ENCODE assay signal across 9 cellular contexts in the genomic region with DNA sequence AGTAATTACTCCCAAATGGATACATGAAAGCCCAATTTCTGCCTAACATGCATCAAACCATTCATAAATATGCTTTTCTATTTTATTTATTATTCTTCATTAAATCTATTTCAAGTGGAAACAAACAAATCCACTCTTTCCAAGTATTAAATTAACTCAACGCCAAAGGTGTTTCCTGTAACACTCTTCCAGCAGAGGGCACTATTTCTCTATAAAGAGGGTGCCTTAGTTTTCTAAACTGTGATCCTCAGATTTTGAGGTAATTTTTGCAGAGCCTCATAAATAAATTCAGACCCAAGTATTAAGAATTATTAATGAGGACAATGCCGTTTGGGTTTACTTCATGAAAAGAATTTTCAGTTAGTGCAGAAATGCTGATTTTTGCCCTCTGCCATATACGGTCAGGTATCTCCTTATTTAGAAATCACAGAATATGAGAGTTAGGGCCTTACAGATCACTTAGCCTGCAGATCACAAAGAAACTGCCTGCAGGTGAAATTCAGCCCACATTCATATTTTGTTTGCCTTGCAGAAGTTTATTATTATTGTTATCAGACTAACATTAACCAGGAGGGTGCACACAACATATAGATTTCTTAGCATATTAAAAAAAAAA. TPM values are rescaled to one million over a fixed set of nuclear protein-coding genes. Genes with fewer than 3 reads are reported as not detected.
DNase-seq lines count a peak whose midpoint lies in the region; ATAC-seq, FAIRE-seq and TF ChIP-seq lines count a peak whose summit lies in the region.
"Had no signal": no experiment of that assay in that cellular context is flagged by ENCODE, and none has a peak within 500 bp of the region (broad histone marks: within the 10 kb centered on the region; RNA-seq: fewer than 3 reads in every experiment).

No MANE protein-coding gene starts in this region.

- TF ChIP-seq CTCF in K562 (IDR thresholded peaks at IDR 0.05 in 2 of 3, conservative IDR thresholded peaks at IDR 0.05 in 1 of 3; ENCODE audit: insufficient read depth in 2 of 3, low read depth in 1 of 3, low read length in 3 of 3) (peak; percentile 63 to 93 (median 64); a peak in 5 of 6 replicates), thyroid gland (IDR thresholded peaks at IDR 0.05) (peak; percentile 56 to 88 (median 78))

- in situ Hi-C loops in K562 (cut with MboI): loop anchor here (10.0 to 25.0 kb wide), 3 partner anchors 965 to 1197 kb away; a partner anchor contains a TSS

- peaks cover 0 to 3% (median 0%) of the 10 kb centered on the region in 3 donors for H3K36me3 Mint-ChIP-seq in immature natural killer cell

- no peaks in the 10 kb centered on the region for H3K9me3 Mint-ChIP-seq in immature natural killer cell

- whole genome bisulfite sequencing in K562 (ENCODE audit: insufficient coverage, low coverage, missing lambda C conversion rate): 26% methylated on average over 3 of the region's 3 CpGs
- 25 to 27% methylated on average over 3 of the region's 3 CpGs for WGBS in thyroid gland, 2 donors

- POLR2A ChIA-PET in K562 (lab: Yijun Ruan, JAX): no interaction called here

- BruUV-seq in K562 (replicated peaks; lab: Mats Ljungman, UMichigan): no TSS peak

- CTCF ChIA-PET in K562 (lab: Yijun Ruan, JAX; ENCODE audit: low intra/inter-chr PET ratio): interaction anchor here (0.6 to 3.0 kb wide), 9 partner anchors 28 to 1768 kb away, joined by 3 to 20 read pairs (median 3); no protein-coding TSS in a partner anchor

- peaks cover 2 to 3% (median 3%) of the 10 kb centered on the region in 3 donors for H3K27me3 Mint-ChIP-seq in immature natural killer cell (ENCODE audit: low read depth in 3 of 3)

- H3K36me3 ChIP-seq in K562 (ENCODE audit: control insufficient read depth, insufficient read depth, low read length) (no peaks in the 10 kb centered on the region), thyroid gland (no peaks in the 10 kb centered on the region)

- H3K9me3 ChIP-seq in K562 (replicated peaks; ENCODE audit: control insufficient read depth, insufficient read depth, low read depth, low read length): no peaks in the 10 kb centered on the region
- H3K9me3 ChIP-seq in thyroid gland: no peaks in the 10 kb centered on the region

- no peak overlapping the region for H3K27ac Mint-ChIP-seq in immature natural killer cell

- H3K4me2 ChIP-seq in K562 (ENCODE audit: insufficient read depth, low read length): no peak overlapping the region

- intact Hi-C loops in K562 (cut with micrococcal nuclease): loop anchor here (1.0 to 5.0 kb wide), 6 partner anchors 29 to 1019 kb away; a partner anchor contains a TSS
- intact Hi-C loops in thyroid gland (cut with DNase I): loop anchor here (2.0 to 10.0 kb wide), 3 partner anchors 29 to 1017 kb away; no protein-coding TSS in a partner anchor

- TF ChIP-seq RAD21 in K562 (CRISPR knock-in tag; conservative IDR thresholded peaks at IDR 0.05 in 1 of 2, IDR thresholded peaks at IDR 0.05 in 1 of 2): peak; percentile 98

- H3K27ac ChIP-seq in K562 (ENCODE audit: extremely low read depth, low read depth, low read length): no peak overlapping the region
- no peak overlapping the region for H3K27ac ChIP-seq in thyroid gland
- H3K27ac ChIP-seq: skin epidermis had no signal

- peak; percentile 37 for FAIRE-seq in K562 (lab: Jason Lieb, UNC)

- DNase-seq in D341Med (ENCODE audit: low spot score) (peak; percentile 39), HS-5 (ENCODE audit: low read depth) (peak; percentile 45), NCI-H748 (lab: John Stamatoyannopoulos, UW; ENCODE audit: unreplicated experiment) (peak; percentile 74), K562 (ENCODE audit: extremely low read depth in 1 of 4, low spot score in 3 of 4) (peak; percentile 44 to 69 (median 58)), immature natural killer cell (peak; percentile 60 to 69 (median 64)), thyroid gland (no peak), activated gamma-delta T cell treated with Interleukin-2 at 50 U/mL for 16 hours (no peak)
- DNase-seq in stimulated activated naive CD8-positive, alpha-beta T cell treated with anti-CD3 and anti-CD28 coated beads, Interleukin-15, Interleukin-2, amounts not matched to agents 100 U/mL and 50 U/mL, for 24 hours: no peak

- peak; percentile 86 for ATAC-seq in K562
- ATAC-seq in stimulated activated naive CD8-positive, alpha-beta T cell treated with anti-CD3 and anti-CD28 coated beads, Interleukin-15, Interleukin-2, amounts not matched to agents 100 U/mL and 50 U/mL, for 24 hours: no peak

- H3K27me3 ChIP-seq in K562 (ENCODE audit: control insufficient read depth in 2 of 2, insufficient read depth in 2 of 2, low read length in 2 of 2) (peaks cover 4% of the 10 kb centered on the region in 2 experiments; a peak in 3 of 5 replicates), thyroid gland (no peaks in the 10 kb centered on the region)

- H3K4me3 ChIP-seq in K562: no peak overlapping the region
- no peak overlapping the region for H3K4me3 ChIP-seq in thyroid gland (replicated peaks in 1 of 3)
- H3K4me3 ChIP-seq: skin epidermis had no signal

- H4K20me1 ChIP-seq in K562 (replicated peaks; ENCODE audit: control insufficient read depth, insufficient read depth, low read length): no peaks in the 10 kb centered on the region

- H3K9me1 ChIP-seq in K562 (ENCODE audit: control insufficient read depth, insufficient read depth, low read length): no peaks in the 10 kb centered on the region

- H3K79me2 ChIP-seq in K562 (ENCODE audit: control insufficient read depth, insufficient read depth, low read length): no peaks in the 10 kb centered on the region

- TF ChIP-seq POLR2A in K562 (conservative IDR thresholded peaks at IDR 0.05) (no peak), thyroid gland (IDR thresholded peaks at IDR 0.05) (no peak)

- no peak for TF ChIP-seq EP300 in K562 (IDR thresholded peaks at IDR 0.05; ENCODE audit: low read length)

- no peaks in the 10 kb centered on the region for H3K4me1 ChIP-seq in K562 (replicated peaks in 1 of 2; ENCODE audit: control insufficient read depth in 2 of 2, insufficient read depth in 2 of 2, low read length in 2 of 2)
- no peaks in the 10 kb centered on the region for H3K4me1 ChIP-seq in thyroid gland

- H2AFZ ChIP-seq in K562 (ENCODE audit: low read depth, low read length): no peak overlapping the region

- H3K4me1 Mint-ChIP-seq in immature natural killer cell: peaks cover 14 to 27% of the 10 kb centered on the region in 2 donors

- no peak overlapping the region for H3K9ac ChIP-seq in K562 (ENCODE audit: insufficient read depth in 1 of 2, low read depth in 2 of 2, low read length in 2 of 2)

- no peak overlapping the region for H3K4me3 Mint-ChIP-seq in immature natural killer cell

RNA-seq across cellular contexts. Expression of a gene that starts 40.1 kb away (rescaled TPM):
- 41.2 and 212 TPM in 2 replicates for total RNA-seq in K562 (2011; cell fraction: chromatin; rRNA removed; ENCODE audit: low replicate concordance)
- total RNA-seq in K562 (2011; cell fraction: nucleolus; rRNA removed): 19.0 and 31.5 TPM in 2 replicates
- 78.8 and 129 TPM in 2 replicates for total RNA-seq in K562 (2011; cell fraction: nucleoplasm; rRNA removed)
- total RNA-seq in K562 (2014; rRNA removed) (14.8 and 15.3 TPM in 2 replicates), K562 (2014; rRNA removed; fragmentation: Illumina TruSeq; extraction: Trizol) (34.1 and 35.0 TPM in 2 replicates), K562 (2015; rRNA removed; fragmentation: Illumina TruSeq; extraction: Trizol) (27.6 and 32.3 TPM in 2 replicates), K562 (2021) (30.1 and 34.0 TPM in 2 replicates), thyroid gland (100 to 1,000 TPM in 1 of 4 donors, 10 to 100 TPM in 3; 27.3 to 114 (median 38.5) TPM)
- polyA plus RNA-seq in K562 (2011; rRNA removed) (50.9 and 52.8 TPM in 2 replicates), K562 (2014; fragmentation: Illumina TruSeq; extraction: Trizol) (21.5 and 30.7 TPM in 2 replicates), K562 (2014; fragmentation: Nextera tagmentation; extraction: Ambion mirVana) (10 to 100 TPM; 12.9 to 16.1 TPM), K562 (2014; rRNA removed) (27.3 and 32.5 TPM in 2 replicates), immature natural killer cell (10 to 100 TPM; 11.3 to 17.6 (median 15.4) TPM)
- 5.8 and 15.6 TPM in 2 replicates for polyA plus RNA-seq in K562 (2011; cell fraction: cytosol; rRNA removed)
- 93.1 and 132 TPM in 2 replicates for polyA plus RNA-seq in K562 (2011; cell fraction: nucleus; rRNA removed)
- 16.3 and 19.2 TPM in 2 replicates for polyA plus RNA-seq in K562 (2012)
- polyA minus RNA-seq in K562 (2011; rRNA and poly(A)+ RNA removed): 61.9 and 82.4 TPM in 2 replicates
- 12.4 and 14.9 TPM in 2 replicates for polyA minus RNA-seq in K562 (2011; cell fraction: cytosol; rRNA and poly(A)+ RNA removed)
- 74.5 and 153 TPM in 2 replicates for polyA minus RNA-seq in K562 (2011; cell fraction: nucleus; rRNA and poly(A)+ RNA removed)

RNA-seq across cellular contexts. Expression of a gene that starts 43.9 kb away (rescaled TPM):
- total RNA-seq in K562 (2011; cell fraction: chromatin; rRNA removed; ENCODE audit: low replicate concordance): 8.9 and 23.5 TPM in 2 replicates
- 30.7 and 36.9 TPM in 2 replicates for total RNA-seq in K562 (2011; cell fraction: nucleolus; rRNA removed)
- total RNA-seq in K562 (2011; cell fraction: nucleoplasm; rRNA removed): 14.8 and 18.0 TPM in 2 replicates
- total RNA-seq in K562 (2014; rRNA removed) (23.4 and 24.4 TPM in 2 replicates), K562 (2014; rRNA removed; fragmentation: Illumina TruSeq; extraction: Trizol) (3.4 and 3.8 TPM in 2 replicates), K562 (2015; rRNA removed; fragmentation: Illumina TruSeq; extraction: Trizol) (3.6 and 4.0 TPM in 2 replicates), K562 (2021) (19.7 and 24.0 TPM in 2 replicates), thyroid gland (100 to 1,000 TPM; 124 to 283 (median 133) TPM)
- polyA plus RNA-seq in K562 (2011; rRNA removed) (4.0 and 9.1 TPM in 2 replicates), K562 (2014; fragmentation: Illumina TruSeq; extraction: Trizol) (5.9 and 7.6 TPM in 2 replicates), K562 (2014; fragmentation: Nextera tagmentation; extraction: Ambion mirVana) (under 1 TPM; 0.32 TPM), K562 (2014; rRNA removed) (16.4 and 20.1 TPM in 2 replicates), immature natural killer cell (10 to 100 TPM; 18.7 to 58.4 (median 18.9) TPM)
- polyA plus RNA-seq in K562 (2011; cell fraction: cytosol; rRNA removed): 8.2 and 13.9 TPM in 2 replicates
- polyA plus RNA-seq in K562 (2011; cell fraction: nucleus; rRNA removed): 10.6 and 11.1 TPM in 2 replicates
- 14.2 and 22.4 TPM in 2 replicates for polyA plus RNA-seq in K562 (2012)
- polyA minus RNA-seq in K562 (2011; rRNA and poly(A)+ RNA removed): 4.5 and 6.3 TPM in 2 replicates
- 9.5 and 12.7 TPM in 2 replicates for polyA minus RNA-seq in K562 (2011; cell fraction: cytosol; rRNA and poly(A)+ RNA removed)
- 19.7 and 31.5 TPM in 2 replicates for polyA minus RNA-seq in K562 (2011; cell fraction: nucleus; rRNA and poly(A)+ RNA removed)

Comparison
In these comparisons a context has a peak if more than half of its experiments do, and no peak if none do; other contexts are left out.
1. DNase-seq: peak in D341Med (single experiment), HS-5 (single experiment), NCI-H748 (single experiment), K562 (4 of 4) and immature natural killer cell (3 of 3); none in thyroid gland (0 of 2), activated gamma-delta T cell treated with Interleukin-2 at 50 U/mL for 16 hours (single experiment) and stimulated activated naive CD8-positive, alpha-beta T cell treated with anti-CD3 and anti-CD28 coated beads, Interleukin-15, Interleukin-2, amounts not matched to agents 100 U/mL and 50 U/mL, for 24 hours (single experiment).